In the genomic region with DNA sequence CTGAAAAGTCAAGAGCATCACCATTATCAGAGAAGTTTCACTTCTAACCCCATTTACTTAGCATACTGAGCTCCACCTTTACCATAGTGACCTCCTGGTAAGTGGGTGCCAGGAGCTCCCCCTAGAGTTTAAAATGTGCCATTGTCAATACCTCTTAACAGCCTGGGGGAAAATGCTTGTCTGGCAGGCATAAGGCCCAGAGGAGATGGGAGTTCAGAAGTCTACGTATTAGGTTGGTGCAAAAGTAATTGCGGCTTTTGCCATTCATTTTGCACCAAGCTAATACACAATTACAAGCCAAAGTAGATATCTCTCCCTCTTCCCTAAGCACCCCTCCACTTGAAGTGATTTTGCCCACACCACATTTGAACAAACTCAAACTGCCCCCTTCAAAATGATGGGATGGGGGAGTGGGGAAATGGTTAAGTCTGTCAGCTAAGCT, we compare ENCODE assay signal across 8 cellular contexts.
DNase-seq lines count a peak whose midpoint lies in the region; ATAC-seq and TF ChIP-seq lines count a peak whose summit lies in the region.

No MANE protein-coding gene starts in this region.

- no peak overlapping the region for H3K27ac Mint-ChIP-seq in activated CD4-positive, alpha-beta memory T cell treated with anti-CD3 and anti-CD28 coated beads, Interleukin-2, amount 10 ng/mL, durations not matched to agents 7 days and 5 days

- H3K4me3 ChIP-seq in WERI-Rb-1 (ENCODE audit: low read depth, low read length) (no peak overlapping the region), upper lobe of right lung (no peak overlapping the region)

- TF ChIP-seq CTCF in WERI-Rb-1 (IDR thresholded peaks at IDR 0.05; ENCODE audit: low read depth, low read length): peak; percentile 72
- peak; percentile 54 for TF ChIP-seq CTCF in upper lobe of right lung (IDR thresholded peaks at IDR 0.05)

- peak; percentile 98 for ATAC-seq in GM19035 (IDR thresholded peaks at IDR 0.05; ENCODE audit: unreplicated experiment)
- peak; percentile 95 for ATAC-seq in HG03064 (IDR thresholded peaks at IDR 0.05; ENCODE audit: low read depth, unreplicated experiment)
- ATAC-seq in upper lobe of right lung: peak; percentile 92

- H3K9me3 ChIP-seq in WERI-Rb-1 (ENCODE audit: severe bottlenecking) (no peaks in the 10 kb centered on the region), upper lobe of right lung (no peaks in the 10 kb centered on the region)

- no peaks in the 10 kb centered on the region for H3K4me1 Mint-ChIP-seq in activated CD4-positive, alpha-beta memory T cell treated with anti-CD3 and anti-CD28 coated beads, Interleukin-2, amount 10 ng/mL, durations not matched to agents 7 days and 5 days

- POLR2A ChIA-PET in activated CD4-positive, alpha-beta memory T cell treated with anti-CD3 and anti-CD28 coated beads, Interleukin-2, amount 10 ng/mL, durations not matched to agents 7 days and 5 days (lab: Charles Lee): no interaction called here

- DNase-seq in COLO829 (ENCODE audit: low spot score) (peak; percentile 78), NCI-H2029 (lab: John Stamatoyannopoulos, UW) (peak; percentile 19), WERI-Rb-1 (peak; percentile 67), iPS DF 19.7 (ENCODE audit: low read depth, low spot score) (peak; percentile 42), upper lobe of right lung (no peak)
- no peak for DNase-seq in activated CD4-positive, alpha-beta memory T cell treated with anti-CD3 and anti-CD28 coated beads, Interleukin-2, amount 10 ng/mL, durations not matched to agents 7 days and 5 days

- CTCF ChIA-PET in activated CD4-positive, alpha-beta memory T cell treated with anti-CD3 and anti-CD28 coated beads, Interleukin-2, amount 10 ng/mL, durations not matched to agents 7 days and 5 days (lab: Charles Lee): interaction anchor here (0.7 kb wide), 1 partner anchor 17 kb away, joined by 3 read pairs; no protein-coding TSS in a partner anchor

- H3K36me3 ChIP-seq in WERI-Rb-1 (no peaks in the 10 kb centered on the region), upper lobe of right lung (no peaks in the 10 kb centered on the region)

- intact Hi-C loops in upper lobe of right lung (cut with DNase I): no loop called here

- no peak overlapping the region for H3K27ac ChIP-seq in WERI-Rb-1
- no peak overlapping the region for H3K27ac ChIP-seq in upper lobe of right lung

- H3K36me3 Mint-ChIP-seq in activated CD4-positive, alpha-beta memory T cell treated with anti-CD3 and anti-CD28 coated beads, Interleukin-2, amount 10 ng/mL, durations not matched to agents 7 days and 5 days (ENCODE audit: low read depth): no peaks in the 10 kb centered on the region

- H3K27me3 Mint-ChIP-seq in activated CD4-positive, alpha-beta memory T cell treated with anti-CD3 and anti-CD28 coated beads, Interleukin-2, amount 10 ng/mL, durations not matched to agents 7 days and 5 days: no peaks in the 10 kb centered on the region

- H3K4me1 ChIP-seq in upper lobe of right lung: no peaks in the 10 kb centered on the region

- H3K4me3 Mint-ChIP-seq in activated CD4-positive, alpha-beta memory T cell treated with anti-CD3 and anti-CD28 coated beads, Interleukin-2, amount 10 ng/mL, durations not matched to agents 7 days and 5 days: no peak overlapping the region

- peaks cover 2% of the 10 kb centered on the region for H3K9me3 Mint-ChIP-seq in activated CD4-positive, alpha-beta memory T cell treated with anti-CD3 and anti-CD28 coated beads, Interleukin-2, amount 10 ng/mL, durations not matched to agents 7 days and 5 days

- H3K27me3 ChIP-seq in WERI-Rb-1 (ENCODE audit: insufficient read depth, low read depth, severe bottlenecking): no peaks in the 10 kb centered on the region
- H3K27me3 ChIP-seq in upper lobe of right lung: no peaks in the 10 kb centered on the region

Comparison
In these comparisons a context has a peak if more than half of its experiments do, and no peak if none do; other contexts are left out.
1. DNase-seq: peak in COLO829 (single experiment), NCI-H2029 (single experiment), WERI-Rb-1 (single experiment) and iPS DF 19.7 (single experiment); none in upper lobe of right lung (single experiment) and activated CD4-positive, alpha-beta memory T cell treated with anti-CD3 and anti-CD28 coated beads, Interleukin-2, amount 10 ng/mL, durations not matched to agents 7 days and 5 days (single experiment).
2. Peak in every context shown above with its lines, with median percentiles within 50 percentile points of each other: ATAC-seq.